8 cellular contexts compared by ENCODE assay signal in the genomic region with DNA sequence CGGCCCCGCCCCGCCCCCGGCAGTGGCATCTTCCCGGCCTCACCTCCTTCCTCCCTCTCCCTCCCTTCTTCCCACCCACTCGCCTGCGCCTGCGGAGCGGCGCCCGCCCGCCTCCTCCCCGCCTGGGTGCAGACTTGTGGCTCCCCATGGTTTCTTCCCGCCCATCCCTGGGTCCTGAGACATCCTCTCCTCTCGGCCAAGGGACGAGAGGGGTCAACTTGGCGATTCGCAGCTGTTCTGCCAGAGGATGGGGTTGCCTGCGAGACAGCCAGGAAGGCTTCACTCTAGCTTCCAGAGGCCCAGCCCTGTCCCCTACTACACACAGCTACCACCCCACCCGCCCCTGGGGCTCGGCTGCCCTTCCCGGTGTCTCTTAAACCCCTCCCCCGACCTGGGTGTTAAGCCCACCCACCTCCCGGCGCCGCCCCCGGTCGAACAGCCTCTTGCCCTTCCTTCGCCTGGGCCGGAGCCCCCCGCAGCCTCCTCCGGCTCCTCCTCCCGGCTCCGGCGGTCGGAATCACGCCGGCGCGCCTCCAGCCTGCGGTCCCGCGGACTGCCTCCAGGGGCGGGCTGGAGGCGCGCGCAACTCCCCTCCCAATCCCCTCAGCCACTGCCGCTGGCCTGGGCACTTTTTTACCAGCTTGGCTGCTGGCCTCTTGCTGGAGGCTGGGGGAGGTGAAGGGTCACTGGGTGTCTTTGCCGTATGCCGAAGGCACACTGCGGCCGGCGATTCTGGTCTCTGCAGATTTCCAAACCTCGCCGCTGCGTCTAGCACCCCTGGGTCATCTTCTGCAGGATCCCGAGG. TPM values are rescaled to one million over a fixed set of nuclear protein-coding genes. Genes with fewer than 3 reads are reported as not detected.
DNase-seq lines count a peak whose midpoint lies in the region; ATAC-seq and TF ChIP-seq lines count a peak whose summit lies in the region.

No MANE protein-coding gene starts in this region.

- POLR2A ChIA-PET in HEK293 (lab: Yijun Ruan, JAX), result interaction anchor here (0.7 to 5.6 kb wide), 7 partner anchors 16 to 160 kb away, joined by 3 to 39 read pairs (median 8); a partner anchor contains a TSS

- H3K27me3 ChIP-seq in GM06990 (replicated peaks; ENCODE audit: control insufficient read depth, insufficient read depth, low read length) (no peaks in the 10 kb centered on the region), adrenal gland (no peaks in the 10 kb centered on the region), heart right ventricle (no peaks in the 10 kb centered on the region), upper lobe of right lung (no peaks in the 10 kb centered on the region)

- intact Hi-C loops in adrenal gland (cut with DNase I) (loop anchor here (5.0 to 10.0 kb wide), 5 partner anchors 40 to 155 kb away; a partner anchor contains a TSS), heart right ventricle (cut with DNase I) (loop anchor here in 9 of 10 donors (1.0 to 10.0 kb wide), 12 partner anchors 25 to 155 kb away; a partner anchor contains a TSS), posterior vena cava (cut with DNase I) (loop anchor here (2.0 to 10.0 kb wide), 5 partner anchors 47 to 115 kb away; a partner anchor contains a TSS), upper lobe of right lung (cut with DNase I) (no loop called here)

- H3K4me3 ChIP-seq in GM06990 (replicated peaks; ENCODE audit: low read depth, low read length), result peak overlapping the region; percentile 90
- peak overlapping the region; percentile 69 for H3K4me3 ChIP-seq in HEK293 (ENCODE audit: low read depth, low read length)
- H3K4me3 ChIP-seq in adrenal gland, result peak overlapping the region; percentile 76 to 91 (median 88)
- H3K4me3 ChIP-seq in heart right ventricle, result peak overlapping the region; percentile 66 to 99 (median 90)
- H3K4me3 ChIP-seq in upper lobe of right lung, result peak overlapping the region; percentile 81

- H3K27ac ChIP-seq in HEK293 (ENCODE audit: extremely low read depth, low read depth, low read length) (peak overlapping the region; percentile 65), adrenal gland (peak overlapping the region; percentile 91 to 99 (median 98)), heart right ventricle (peak overlapping the region; percentile 96 to 100 (median 98)), upper lobe of right lung (peak overlapping the region; percentile 99)

- TF ChIP-seq POLR2A in adrenal gland (IDR thresholded peaks at IDR 0.05), result peak; percentile 31 to 50

- CTCF ChIA-PET in HEK293 (lab: Yijun Ruan, JAX), result interaction anchor here (0.6 to 2.6 kb wide), 27 partner anchors 9 to 564 kb away, joined by 3 to 17 read pairs (median 4); a partner anchor contains a TSS

- ATAC-seq in heart right ventricle, result peak; percentile 54 to 79 (median 68)
- ATAC-seq in upper lobe of right lung, result peak; percentile 75

- H3K4me1 ChIP-seq in HEK293 (ENCODE audit: control insufficient read depth, insufficient read depth, low read length), result peaks cover 4% of the 10 kb centered on the region
- peaks cover 37 to 57% of the 10 kb centered on the region in 2 donors for H3K4me1 ChIP-seq in adrenal gland (replicated peaks in 1 of 2)
- peaks cover 25 to 57% (median 48%) of the 10 kb centered on the region in 9 donors for H3K4me1 ChIP-seq in heart right ventricle
- peaks cover 54% of the 10 kb centered on the region for H3K4me1 ChIP-seq in upper lobe of right lung

- H3K9me3 ChIP-seq in HEK293 (ENCODE audit: control insufficient read depth, insufficient read depth, low read depth, low read length) (no peaks in the 10 kb centered on the region), adrenal gland (replicated peaks in 1 of 3) (no peaks in the 10 kb centered on the region), heart right ventricle (no peaks in the 10 kb centered on the region), upper lobe of right lung (no peaks in the 10 kb centered on the region)

- 0 to 2% (median 0%) methylated on average over 5 to 57 of the region's 57 CpGs for WGBS in adrenal gland, 4 donors
- WGBS in heart right ventricle, 2 donors, result 1% methylated on average over 55 to 57 of the region's 57 CpGs

- TF ChIP-seq CTCF in GM06990 (IDR thresholded peaks at IDR 0.05; ENCODE audit: insufficient read depth, low read length, poor library complexity, severe bottlenecking), result peak; percentile 78
- peak; percentile 83 for TF ChIP-seq CTCF in HEK293 (tag by site-specific recombination; IDR thresholded peaks at IDR 0.05)
- peak; percentile 72 to 97 (median 91) for TF ChIP-seq CTCF in adrenal gland (IDR thresholded peaks at IDR 0.05)
- TF ChIP-seq CTCF in heart right ventricle (IDR thresholded peaks at IDR 0.05), result peak; percentile 72 to 87 (median 80)
- TF ChIP-seq CTCF in upper lobe of right lung (IDR thresholded peaks at IDR 0.05), result peak; percentile 70

- no peaks in the 10 kb centered on the region for H3K36me3 ChIP-seq in GM06990 (ENCODE audit: control insufficient read depth, insufficient read depth, low read length)
- H3K36me3 ChIP-seq in HEK293 (ENCODE audit: control insufficient read depth in 2 of 2, insufficient read depth in 1 of 2, low read length in 2 of 2), result no peaks in the 10 kb centered on the region
- H3K36me3 ChIP-seq in adrenal gland (replicated peaks in 1 of 2), result no peaks in the 10 kb centered on the region
- H3K36me3 ChIP-seq in heart right ventricle, result no peaks in the 10 kb centered on the region
- no peaks in the 10 kb centered on the region for H3K36me3 ChIP-seq in upper lobe of right lung

- DNase-seq in GM06990 (ENCODE audit: extremely low read depth, insufficient read length) (peak; percentile 87), NAMALWA (ENCODE audit: low spot score) (peak; percentile 90), SW480 (ENCODE audit: low spot score) (peak; percentile 89), adrenal gland (peak; percentile 84 to 91 (median 87)), heart right ventricle (peak; percentile 88 to 89), posterior vena cava (ENCODE audit: low spot score) (peak; percentile 95), upper lobe of right lung (peak; percentile 91)

TF ChIP-seq in HEK293, 187 proteins besides CTCF, POLR2A, EP300 and RAD21 (continues in another document):
- TF ChIP-seq ZNF777 (tag by site-specific recombination; IDR thresholded peaks at IDR 0.05; ENCODE audit: borderline replicate concordance) (no peak), ZBTB17 (tag by site-specific recombination; IDR thresholded peaks at IDR 0.05) (no peak), ZNF621 (tag by site-specific recombination; IDR thresholded peaks at IDR 0.05) (no peak), ZSCAN16 (tag by site-specific recombination; IDR thresholded peaks at IDR 0.05) (no peak), ZNF239 (tag by site-specific recombination; IDR thresholded peaks at IDR 0.05) (no peak), ZSCAN30 (tag by site-specific recombination; IDR thresholded peaks at IDR 0.05) (peak; percentile 81), ZNF157 (tag by site-specific recombination; IDR thresholded peaks at IDR 0.05) (no peak), ZNF610 (tag by site-specific recombination; IDR thresholded peaks at IDR 0.05; ENCODE audit: borderline replicate concordance) (peak; percentile 98), ZNF366 (tag by site-specific recombination; conservative IDR thresholded peaks at IDR 0.05) (peak; percentile 97), ZIC2 (tag by site-specific recombination; IDR thresholded peaks at IDR 0.05) (peak; percentile 78), ZNF654 (tag by site-specific recombination; IDR thresholded peaks at IDR 0.05; ENCODE audit: low read depth) (no peak), ZNF530 (tag by site-specific recombination; IDR thresholded peaks at IDR 0.05; ENCODE audit: low read depth) (no peak), ZNF133 (tag by site-specific recombination; IDR thresholded peaks at IDR 0.05) (no peak), ZFP69B (tag by site-specific recombination; IDR thresholded peaks at IDR 0.05) (no peak), ZNF350 (tag by site-specific recombination; IDR thresholded peaks at IDR 0.05) (no peak), ZNF626 (tag by site-specific recombination; IDR thresholded peaks at IDR 0.05) (no peak), ZNF223 (tag by site-specific recombination; IDR thresholded peaks at IDR 0.05) (no peak), ZNF658 (tag by site-specific recombination; IDR thresholded peaks at IDR 0.05) (no peak)
- TF ChIP-seq, protein P1, sequence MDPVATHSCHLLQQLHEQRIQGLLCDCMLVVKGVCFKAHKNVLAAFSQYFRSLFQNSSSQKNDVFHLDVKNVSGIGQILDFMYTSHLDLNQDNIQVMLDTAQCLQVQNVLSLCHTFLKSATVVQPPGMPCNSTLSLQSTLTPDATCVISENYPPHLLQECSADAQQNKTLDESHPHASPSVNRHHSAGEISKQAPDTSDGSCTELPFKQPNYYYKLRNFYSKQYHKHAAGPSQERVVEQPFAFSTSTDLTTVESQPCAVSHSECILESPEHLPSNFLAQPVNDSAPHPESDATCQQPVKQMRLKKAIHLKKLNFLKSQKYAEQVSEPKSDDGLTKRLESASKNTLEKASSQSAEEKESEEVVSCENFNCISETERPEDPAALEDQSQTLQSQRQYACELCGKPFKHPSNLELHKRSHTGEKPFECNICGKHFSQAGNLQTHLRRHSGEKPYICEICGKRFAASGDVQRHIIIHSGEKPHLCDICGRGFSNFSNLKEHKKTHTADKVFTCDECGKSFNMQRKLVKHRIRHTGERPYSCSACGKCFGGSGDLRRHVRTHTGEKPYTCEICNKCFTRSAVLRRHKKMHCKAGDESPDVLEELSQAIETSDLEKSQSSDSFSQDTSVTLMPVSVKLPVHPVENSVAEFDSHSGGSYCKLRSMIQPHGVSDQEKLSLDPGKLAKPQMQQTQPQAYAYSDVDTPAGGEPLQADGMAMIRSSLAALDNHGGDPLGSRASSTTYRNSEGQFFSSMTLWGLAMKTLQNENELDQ (tag by site-specific recombination; IDR thresholded peaks at IDR 0.05; ENCODE audit: low read depth), result 0 out of 2 replicates have a peak, but pooled peaks have one; percentile 37
- TF ChIP-seq, protein P2, sequence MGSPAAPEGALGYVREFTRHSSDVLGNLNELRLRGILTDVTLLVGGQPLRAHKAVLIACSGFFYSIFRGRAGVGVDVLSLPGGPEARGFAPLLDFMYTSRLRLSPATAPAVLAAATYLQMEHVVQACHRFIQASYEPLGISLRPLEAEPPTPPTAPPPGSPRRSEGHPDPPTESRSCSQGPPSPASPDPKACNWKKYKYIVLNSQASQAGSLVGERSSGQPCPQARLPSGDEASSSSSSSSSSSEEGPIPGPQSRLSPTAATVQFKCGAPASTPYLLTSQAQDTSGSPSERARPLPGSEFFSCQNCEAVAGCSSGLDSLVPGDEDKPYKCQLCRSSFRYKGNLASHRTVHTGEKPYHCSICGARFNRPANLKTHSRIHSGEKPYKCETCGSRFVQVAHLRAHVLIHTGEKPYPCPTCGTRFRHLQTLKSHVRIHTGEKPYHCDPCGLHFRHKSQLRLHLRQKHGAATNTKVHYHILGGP (tag by site-specific recombination; IDR thresholded peaks at IDR 0.05), result no peak

RNA-seq across cellular contexts. Expression of a gene that starts 1.9 kb away (rescaled TPM):
- total RNA-seq in adrenal gland, result 100 to 1,000 TPM in 1 of 8 donors, 10 to 100 TPM in 7; 60.5 to 180 (median 83.2) TPM
- 10 to 100 TPM; 10.2 to 25.8 (median 25.7) TPM for polyA plus RNA-seq in adrenal gland
- 10 to 100 TPM; 17.9 to 38.5 (median 25.2) TPM for total RNA-seq in heart right ventricle
- 1 to 10 TPM; 5.4 to 7.9 TPM for polyA plus RNA-seq in heart right ventricle
- total RNA-seq in posterior vena cava, result 10 to 100 TPM; 38.4 to 41.1 TPM
- total RNA-seq in upper lobe of right lung, result 86.7 TPM

Comparison
In these comparisons a context has a peak if more than half of its experiments do, and no peak if none do; other contexts are left out.
1. Peak in every context shown above with its lines: DNase-seq, ATAC-seq, H3K4me3 ChIP-seq and H3K27ac ChIP-seq.